21 cellular contexts compared by ENCODE assay signal in the genomic region with DNA sequence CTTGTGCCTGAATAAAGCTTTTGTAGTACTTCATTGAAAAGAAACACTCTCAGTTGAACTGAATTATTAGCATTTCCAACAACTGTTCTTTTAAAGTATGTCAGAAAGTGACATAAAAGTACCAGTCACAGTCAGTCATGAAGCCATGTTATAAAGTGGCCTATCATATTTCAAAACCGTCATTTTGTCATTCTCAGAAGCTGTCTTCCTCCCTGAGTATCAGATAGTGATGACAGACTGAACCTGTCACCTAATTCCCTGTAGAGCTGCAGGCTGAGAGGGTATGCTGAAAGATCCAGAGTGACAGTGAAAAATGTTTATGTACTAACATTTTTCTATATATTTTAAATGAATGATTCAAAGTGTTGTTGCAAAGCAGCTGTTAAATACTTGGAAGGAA.
DNase-seq lines count a peak whose midpoint lies in the region; ATAC-seq and TF ChIP-seq lines count a peak whose summit lies in the region.
"Had no signal": no experiment of that assay in that cellular context is flagged by ENCODE, and none has a peak within 500 bp of the region (broad histone marks: within the 10 kb centered on the region; RNA-seq: fewer than 3 reads in every experiment).

No MANE protein-coding gene starts in this region.

- H3K27me3 ChIP-seq in GM23338 (ENCODE audit: insufficient read depth): no peaks in the 10 kb centered on the region
- H3K27me3 ChIP-seq: BLaER1 had no signal

- DNase-seq in DMS53 (lab: John Stamatoyannopoulos, UW) (peak; percentile 11), DMS53 treated with DMSO at 0.1 percent for 48 hours (lab: John Stamatoyannopoulos, UW; ENCODE audit: unreplicated experiment) (no peak), NCI-H2171 treated with DMSO at 0.1 percent for 48 hours (lab: John Stamatoyannopoulos, UW) (peak; percentile 74), NCI-H524 treated with DMSO at 0.1 percent for 48 hours (lab: John Stamatoyannopoulos, UW) (peak; percentile 24), GM23338 (ENCODE audit: low spot score) (no peak), NCI-H446 (lab: John Stamatoyannopoulos, UW) (no peak)
- no peak for DNase-seq in activated naive CD4-positive, alpha-beta T cell treated with anti-CD3 and anti-CD28 coated beads, Interleukin-2, amount 50 U/mL, for 16 hours
- DNase-seq in activated CD4-positive, alpha-beta T cell treated with anti-CD3 and anti-CD28 coated beads, Interleukin-2, amount 10 ng/mL, durations not matched to agents 24 days and 14 days: no peak
- DNase-seq: CD4-positive, alpha-beta memory T cell; DMS153; DND-41; EL; GM23248; HCEC 1CT; HFFc6; IMR-90 had no signal

- no peaks in the 10 kb centered on the region for H3K36me3 ChIP-seq in GM23338 (ENCODE audit: insufficient read depth)
- H3K36me3 ChIP-seq: BLaER1 had no signal

- ATAC-seq in GM23338: no peak
- ATAC-seq: A549, GM12878 had no signal

- no peaks in the 10 kb centered on the region for H3F3A ChIP-seq in GM23338 (replicated peaks; ENCODE audit: low read depth)

- H3K27ac ChIP-seq in GM23338 (ENCODE audit: low read depth): no peak overlapping the region
- H3K27ac ChIP-seq: 22Rv1, A549, BLaER1, GM23248 had no signal

- H3K27ac Mint-ChIP-seq in GM23338: no peak overlapping the region
- no peak overlapping the region for H3K27ac Mint-ChIP-seq in activated CD4-positive, alpha-beta T cell treated with anti-CD3 and anti-CD28 coated beads, Interleukin-2, amount 10 ng/mL, durations not matched to agents 24 days and 14 days
- H3K27ac Mint-ChIP-seq: CD14-positive monocyte; CD4-positive, alpha-beta memory T cell; HFFc6 had no signal

- H3K4me3 Mint-ChIP-seq in GM23338: no peak overlapping the region
- H3K4me3 Mint-ChIP-seq in activated CD4-positive, alpha-beta T cell treated with anti-CD3 and anti-CD28 coated beads, Interleukin-2, amount 10 ng/mL, durations not matched to agents 24 days and 14 days: no peak overlapping the region
- H3K4me3 Mint-ChIP-seq: CD14-positive monocyte; CD4-positive, alpha-beta memory T cell; HFFc6 had no signal

- no peak overlapping the region for H3K4me3 ChIP-seq in GM23338
- H3K4me3 ChIP-seq: A549, BLaER1, GM12878, GM23248 had no signal

- TF ChIP-seq CTCF in GM23338 (conservative IDR thresholded peaks at IDR 0.05; ENCODE audit: low read depth in 2 of 2): no peak

- no peak overlapping the region for H2AFZ ChIP-seq in GM23338
- H2AFZ ChIP-seq: GM23248 had no signal

- H3K4me1 Mint-ChIP-seq in GM23338: no peaks in the 10 kb centered on the region
- H3K4me1 Mint-ChIP-seq in activated CD4-positive, alpha-beta T cell treated with anti-CD3 and anti-CD28 coated beads, Interleukin-2, amount 10 ng/mL, durations not matched to agents 24 days and 14 days: no peaks in the 10 kb centered on the region
- H3K4me1 Mint-ChIP-seq: CD14-positive monocyte; CD4-positive, alpha-beta memory T cell had no signal

- no peaks in the 10 kb centered on the region; the same call in 1 of the 2 replicates for H3K9me2 ChIP-seq in GM23338 (ENCODE audit: insufficient read depth)

- peaks cover 18% of the 10 kb centered on the region for H3K36me3 Mint-ChIP-seq in GM23338 (ENCODE audit: low read depth)
- no peaks in the 10 kb centered on the region for H3K36me3 Mint-ChIP-seq in activated CD4-positive, alpha-beta T cell treated with anti-CD3 and anti-CD28 coated beads, Interleukin-2, amount 10 ng/mL, durations not matched to agents 24 days and 14 days (ENCODE audit: low read depth)
- H3K36me3 Mint-ChIP-seq: CD14-positive monocyte; CD4-positive, alpha-beta memory T cell had no signal

- intact Hi-C loops in activated CD4-positive, alpha-beta T cell treated with anti-CD3 and anti-CD28 coated beads, Interleukin-2, amount 10 ng/mL, durations not matched to agents 24 days and 14 days (cut with micrococcal nuclease): no loop called here

- H3K79me2 ChIP-seq in GM23338 (replicated peaks; ENCODE audit: insufficient read depth): no peaks in the 10 kb centered on the region

- H3K4me2 ChIP-seq in GM23338: no peak overlapping the region
- H3K4me2 ChIP-seq: A549, BLaER1 had no signal

- no peaks in the 10 kb centered on the region for H4K20me1 ChIP-seq in GM23338 (replicated peaks; ENCODE audit: insufficient read depth)
- H4K20me1 ChIP-seq: BLaER1 had no signal

- H3K9me3 Mint-ChIP-seq in GM23338: peaks cover 25% of the 10 kb centered on the region
- H3K9me3 Mint-ChIP-seq in activated CD4-positive, alpha-beta T cell treated with anti-CD3 and anti-CD28 coated beads, Interleukin-2, amount 10 ng/mL, durations not matched to agents 24 days and 14 days: no peaks in the 10 kb centered on the region

- H3K4me1 ChIP-seq in GM23338 (ENCODE audit: insufficient read depth): no peaks in the 10 kb centered on the region
- H3K4me1 ChIP-seq: A549, BLaER1 had no signal

- peaks cover 2% of the 10 kb centered on the region for H3K27me3 Mint-ChIP-seq in GM23338 (ENCODE audit: insufficient read depth, low read depth, poor library complexity)
- H3K27me3 Mint-ChIP-seq in activated CD4-positive, alpha-beta T cell treated with anti-CD3 and anti-CD28 coated beads, Interleukin-2, amount 10 ng/mL, durations not matched to agents 24 days and 14 days: no peaks in the 10 kb centered on the region
- H3K27me3 Mint-ChIP-seq: CD4-positive, alpha-beta memory T cell had no signal

TF ChIP-seq in GM23338, 12 proteins besides CTCF, POLR2A, EP300 and RAD21:
- TF ChIP-seq NANOG (IDR thresholded peaks at IDR 0.05; ENCODE audit: borderline replicate concordance) (no peak), STAT1 (IDR thresholded peaks at IDR 0.05; ENCODE audit: unreplicated experiment) (no peak), POLR2AphosphoS5 (IDR thresholded peaks at IDR 0.05; ENCODE audit: low read depth) (no peak), ZNF331 (CRISPR knock-in tag; IDR thresholded peaks at IDR 0.05; ENCODE audit: low read depth) (no peak)

Comparison
In these comparisons a context has a peak if more than half of its experiments do, and no peak if none do; other contexts are left out.
1. DNase-seq: peak in DMS53 (single experiment), NCI-H2171 treated with DMSO at 0.1 percent for 48 hours (single experiment) and NCI-H524 treated with DMSO at 0.1 percent for 48 hours (single experiment); none in DMS53 treated with DMSO at 0.1 percent for 48 hours (single experiment), GM23338 (single experiment), activated naive CD4-positive, alpha-beta T cell treated with anti-CD3 and anti-CD28 coated beads, Interleukin-2, amount 50 U/mL, for 16 hours (single experiment), NCI-H446 (0 of 2) and activated CD4-positive, alpha-beta T cell treated with anti-CD3 and anti-CD28 coated beads, Interleukin-2, amount 10 ng/mL, durations not matched to agents 24 days and 14 days (single experiment).